In genomic region chr17:44967026-44967906, GRCh38 we compare ENCODE assay signal across 8 cellular contexts. TPM values are rescaled to one million over a fixed set of nuclear protein-coding genes. Genes with fewer than 3 reads are reported as not detected.
A peak's percentile ranks its signal among the peaks of the same experiment; 100 is the strongest.
DNase-seq lines count a peak whose midpoint lies in the region; ATAC-seq and TF ChIP-seq lines count a peak whose summit lies in the region.

No MANE protein-coding gene starts in this region.

- H3K4me1 ChIP-seq in iPS DF 6.9 (ENCODE audit: control insufficient read depth, insufficient read depth, low read length) (peaks cover 7% of the 10 kb centered on the region; the same call in 1 of the 2 replicates), spleen (peaks cover 19 to 53% (median 38%) of the 10 kb centered on the region in 6 donors), prostate gland (replicated peaks) (no peaks in the 10 kb centered on the region)

- POLR2A ChIA-PET in activated CD8-positive, alpha-beta T cell treated with anti-CD3 and anti-CD28 coated beads, Interleukin-2, amount 10 ng/mL, durations not matched to agents 7 days and 5 days (lab: Charles Lee): no interaction called here
- POLR2A ChIA-PET in activated CD8-positive, alpha-beta T cell treated with anti-CD3 and anti-CD28 coated beads for 36 hours (lab: Charles Lee): interaction anchor here (1.0 kb wide), 1 partner anchor 11 kb away, joined by 4 read pairs; no protein-coding TSS in a partner anchor

- H3K27ac ChIP-seq in iPS DF 6.9 (ENCODE audit: low read length): no peak overlapping the region
- no peak overlapping the region for H3K27ac ChIP-seq in spleen
- no peak overlapping the region for H3K27ac ChIP-seq in prostate gland

- DNase-seq in activated CD8-positive, alpha-beta T cell treated with anti-CD3 and anti-CD28 coated beads, Interleukin-2, amount 10 ng/mL, durations not matched to agents 7 days and 5 days: no peak
- no peak for DNase-seq in activated CD8-positive, alpha-beta T cell treated with anti-CD3 and anti-CD28 coated beads for 36 hours
- DNase-seq in NCI-H69 (lab: John Stamatoyannopoulos, UW) (peak; percentile 76), iPS DF 6.9 (ENCODE audit: low read depth, low spot score) (no peak), spleen (no peak), prostate gland (ENCODE audit: low spot score) (no peak)

- no peaks in the 10 kb centered on the region for H3K36me3 Mint-ChIP-seq in activated CD8-positive, alpha-beta T cell treated with anti-CD3 and anti-CD28 coated beads, Interleukin-2, amount 10 ng/mL, durations not matched to agents 7 days and 5 days (ENCODE audit: low read depth)
- H3K36me3 Mint-ChIP-seq in activated CD8-positive, alpha-beta T cell treated with anti-CD3 and anti-CD28 coated beads for 36 hours (ENCODE audit: low read depth): no peaks in the 10 kb centered on the region

- H3K4me3 ChIP-seq in iPS DF 6.9 (ENCODE audit: low read length) (peak overlapping the region; percentile 25; the same call in 1 of the 2 replicates), spleen (peak overlapping the region in 5 of 8 donors; percentile 16 to 68 (median 39)), prostate gland (peak overlapping the region in 1 of 2 donors; percentile 8)

- H3K36me3 ChIP-seq in iPS DF 6.9 (ENCODE audit: control insufficient read depth, insufficient read depth, low read length) (no peaks in the 10 kb centered on the region), spleen (no peaks in the 10 kb centered on the region), prostate gland (no peaks in the 10 kb centered on the region)

- ATAC-seq in activated CD8-positive, alpha-beta T cell treated with anti-CD3 and anti-CD28 coated beads, Interleukin-2, amount 10 ng/mL, durations not matched to agents 7 days and 5 days: peak; percentile 2
- no peak for ATAC-seq in activated CD8-positive, alpha-beta T cell treated with anti-CD3 and anti-CD28 coated beads for 36 hours
- ATAC-seq in GM19035 (IDR thresholded peaks at IDR 0.05; ENCODE audit: unreplicated experiment) (no peak), HG03196 (IDR thresholded peaks at IDR 0.05; ENCODE audit: unreplicated experiment) (no peak)

- TF ChIP-seq CTCF in activated CD8-positive, alpha-beta T cell treated with anti-CD3 and anti-CD28 coated beads for 36 hours (IDR thresholded peaks at IDR 0.05): no peak
- TF ChIP-seq CTCF in spleen (IDR thresholded peaks at IDR 0.05 in 8 of 11, conservative IDR thresholded peaks at IDR 0.05 in 3 of 11) (no peak), prostate gland (IDR thresholded peaks at IDR 0.05) (no peak)

- H3K4me3 Mint-ChIP-seq in activated CD8-positive, alpha-beta T cell treated with anti-CD3 and anti-CD28 coated beads, Interleukin-2, amount 10 ng/mL, durations not matched to agents 7 days and 5 days: no peak overlapping the region
- no peak overlapping the region for H3K4me3 Mint-ChIP-seq in activated CD8-positive, alpha-beta T cell treated with anti-CD3 and anti-CD28 coated beads for 36 hours

- no peak overlapping the region for H3K27ac Mint-ChIP-seq in activated CD8-positive, alpha-beta T cell treated with anti-CD3 and anti-CD28 coated beads, Interleukin-2, amount 10 ng/mL, durations not matched to agents 7 days and 5 days
- no peak overlapping the region for H3K27ac Mint-ChIP-seq in activated CD8-positive, alpha-beta T cell treated with anti-CD3 and anti-CD28 coated beads for 36 hours

- no CpG with 5 or more reads among the region's 76 CpGs for WGBS in iPS DF 6.9 (ENCODE audit: insufficient coverage, insufficient read length)
- 6 to 15% (median 7%) methylated on average over 16 to 76 of the region's 76 CpGs for WGBS in spleen, 5 donors
- WGBS in prostate gland: 3% methylated on average over 36 of the region's 76 CpGs

- H3K9me3 Mint-ChIP-seq in activated CD8-positive, alpha-beta T cell treated with anti-CD3 and anti-CD28 coated beads, Interleukin-2, amount 10 ng/mL, durations not matched to agents 7 days and 5 days (ENCODE audit: insufficient read depth): no peaks in the 10 kb centered on the region
- H3K9me3 Mint-ChIP-seq in activated CD8-positive, alpha-beta T cell treated with anti-CD3 and anti-CD28 coated beads for 36 hours: no peaks in the 10 kb centered on the region

- CTCF ChIA-PET in activated CD8-positive, alpha-beta T cell treated with anti-CD3 and anti-CD28 coated beads, Interleukin-2, amount 10 ng/mL, durations not matched to agents 7 days and 5 days (lab: Charles Lee): interaction anchor here (1.1 kb wide), 1 partner anchor 55 kb away, joined by 7 read pairs; no protein-coding TSS in a partner anchor
- CTCF ChIA-PET in activated CD8-positive, alpha-beta T cell treated with anti-CD3 and anti-CD28 coated beads for 36 hours (lab: Charles Lee): interaction anchor here (1.1 kb wide), 1 partner anchor 12 kb away, joined by 3 read pairs; no protein-coding TSS in a partner anchor

- no peaks in the 10 kb centered on the region for H3K9me3 ChIP-seq in iPS DF 6.9 (ENCODE audit: control insufficient read depth, insufficient read depth, low read length)
- H3K9me3 ChIP-seq in spleen: no peaks in the 10 kb centered on the region
- no peaks in the 10 kb centered on the region for H3K9me3 ChIP-seq in prostate gland

- TF ChIP-seq POLR2A in spleen (IDR thresholded peaks at IDR 0.05) (no peak), prostate gland (IDR thresholded peaks at IDR 0.05) (no peak)

- H3K27me3 Mint-ChIP-seq in activated CD8-positive, alpha-beta T cell treated with anti-CD3 and anti-CD28 coated beads, Interleukin-2, amount 10 ng/mL, durations not matched to agents 7 days and 5 days (ENCODE audit: low read depth): peaks cover 74% of the 10 kb centered on the region
- H3K27me3 Mint-ChIP-seq in activated CD8-positive, alpha-beta T cell treated with anti-CD3 and anti-CD28 coated beads for 36 hours: peaks cover 48% of the 10 kb centered on the region

- H3K4me1 Mint-ChIP-seq in activated CD8-positive, alpha-beta T cell treated with anti-CD3 and anti-CD28 coated beads, Interleukin-2, amount 10 ng/mL, durations not matched to agents 7 days and 5 days (ENCODE audit: low read depth): peaks cover 30% of the 10 kb centered on the region
- peaks cover 35% of the 10 kb centered on the region for H3K4me1 Mint-ChIP-seq in activated CD8-positive, alpha-beta T cell treated with anti-CD3 and anti-CD28 coated beads for 36 hours (ENCODE audit: low read depth)

- intact Hi-C loops in activated CD8-positive, alpha-beta T cell treated with anti-CD3 and anti-CD28 coated beads for 36 hours (cut with micrococcal nuclease): no loop called here
- intact Hi-C loops in spleen (cut with DNase I; ENCODE audit: low total_unique reads): loop anchor here (5.0 kb wide), 1 partner anchor 50 kb away; no protein-coding TSS in a partner anchor
- intact Hi-C loops in prostate gland (cut with DNase I): no loop called here

- H3K27me3 ChIP-seq in iPS DF 6.9 (ENCODE audit: control insufficient read depth, insufficient read depth, low read length) (peaks cover 23% of the 10 kb centered on the region), spleen (replicated peaks in 1 of 7) (peaks cover 4 to 100% (median 65%) of the 10 kb centered on the region in 7 donors), prostate gland (replicated peaks; ENCODE audit: insufficient read depth) (peaks cover 11% of the 10 kb centered on the region)

RNA-seq across cellular contexts. Expression of gene C1QL1, which starts 0.8 kb away (rescaled TPM):
- under 1 TPM; 0.34 to 0.68 TPM for total RNA-seq in activated CD8-positive, alpha-beta T cell treated with anti-CD3 and anti-CD28 coated beads, Interleukin-2, amount 10 ng/mL, durations not matched to agents 7 days and 5 days
- total RNA-seq in activated CD8-positive, alpha-beta T cell treated with anti-CD3 and anti-CD28 coated beads for 36 hours: not detected
- total RNA-seq in spleen (under 1 TPM in 1 of 7 donors, not detected in 6; 0.20 TPM), prostate gland (1 to 10 TPM in 1 of 2 donors, under 1 TPM in 1; 0.87 to 1.1 TPM)
- polyA plus RNA-seq in spleen: under 1 TPM in 1 of 3 donors, not detected in 2; 0.38 TPM

RNA-seq across cellular contexts. Expression of gene KIF18B, which starts 19.7 kb away (rescaled TPM):
- total RNA-seq in activated CD8-positive, alpha-beta T cell treated with anti-CD3 and anti-CD28 coated beads, Interleukin-2, amount 10 ng/mL, durations not matched to agents 7 days and 5 days: 100 to 1,000 TPM; 104 to 113 TPM
- total RNA-seq in activated CD8-positive, alpha-beta T cell treated with anti-CD3 and anti-CD28 coated beads for 36 hours: 10 to 100 TPM; 38.1 to 40.3 TPM
- total RNA-seq in spleen (1 to 10 TPM; 1.1 to 5.8 (median 4.4) TPM), prostate gland (1 to 10 TPM; 1.8 to 2.5 TPM)
- polyA plus RNA-seq in spleen: 1 to 10 TPM in 2 of 3 donors, under 1 TPM in 1; 0.26 to 1.5 (median 1.2) TPM

RNA-seq across cellular contexts. Expression of gene GFAP, which starts 52.0 kb away (rescaled TPM):
- total RNA-seq in activated CD8-positive, alpha-beta T cell treated with anti-CD3 and anti-CD28 coated beads, Interleukin-2, amount 10 ng/mL, durations not matched to agents 7 days and 5 days: not detected
- total RNA-seq in activated CD8-positive, alpha-beta T cell treated with anti-CD3 and anti-CD28 coated beads for 36 hours: not detected
- total RNA-seq in spleen (1 to 10 TPM in 1 of 7 donors, under 1 TPM in 2, not detected in 4; 0.41 to 1.7 (median 0.54) TPM), prostate gland (under 1 TPM in 1 of 2 donors, not detected in 1; 0.62 TPM)
- polyA plus RNA-seq in spleen: under 1 TPM in 2 of 3 donors, not detected in 1; 0.32 to 0.61 TPM

Comparison
In these comparisons a context has a peak if more than half of its experiments do, and no peak if none do; other contexts are left out.
1. RNA of gene KIF18B, which starts 19.7 kb away (total RNA-seq): 104 to 113 TPM in activated CD8-positive, alpha-beta T cell treated with anti-CD3 and anti-CD28 coated beads, Interleukin-2, amount 10 ng/mL, durations not matched to agents 7 days and 5 days and 38.1 to 40.3 TPM in activated CD8-positive, alpha-beta T cell treated with anti-CD3 and anti-CD28 coated beads for 36 hours; 1.1 to 5.8 TPM in spleen and 1.8 to 2.5 TPM in prostate gland; every median in the first group is over 4 times any median in the second.